Comparison of ENCODE assay signal across 29 cellular contexts in the genomic region with DNA sequence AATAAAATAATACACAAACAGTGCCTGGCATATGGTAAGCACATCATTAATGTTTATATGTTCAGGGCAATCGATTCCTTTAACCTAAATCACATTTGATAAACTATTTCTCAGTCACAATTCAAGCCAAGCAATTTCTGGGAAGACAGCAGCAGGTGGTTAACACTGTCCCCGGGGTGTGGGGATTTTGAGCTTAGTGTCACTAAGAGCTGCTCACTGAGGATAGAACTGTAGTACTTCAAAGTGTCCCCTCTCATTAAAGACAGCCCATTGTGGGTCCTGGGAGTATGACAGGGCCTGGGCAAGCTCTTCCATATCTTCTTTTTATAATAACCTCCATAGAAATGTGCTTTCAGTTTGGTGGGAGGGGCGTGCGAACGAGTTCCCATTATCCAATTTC.
"Had no signal": no experiment of that assay in that cellular context is flagged by ENCODE, and none has a peak within 500 bp of the region (broad histone marks: within the 10 kb centered on the region; RNA-seq: fewer than 3 reads in every experiment).

No MANE protein-coding gene starts in this region.

- H3K36me3 Mint-ChIP-seq: brain had no signal

- H3K27me3 ChIP-seq: adrenal gland, Peyer's patch had no signal

- H3K27me3 Mint-ChIP-seq: activated T-cell treated with anti-CD3 and anti-CD28 coated beads, Interleukin-2, amount 50 U/mL, for 24 hours; brain had no signal

- DNase-seq: activated CD4-positive, alpha-beta T cell treated with anti-CD3 and anti-CD28 coated beads for 36 hours; activated CD4-positive, alpha-beta T cell treated with anti-CD3 and anti-CD28 coated beads, Interleukin-2, amount 10 ng/mL, durations not matched to agents 7 days and 5 days; activated CD4-positive, alpha-beta T cell treated with anti-CD3 and anti-CD28 coated beads, Interleukin-2, amount 50 U/mL, for 48 hours; activated CD8-positive, alpha-beta T cell treated with anti-CD3 and anti-CD28 coated beads, Interleukin-2, amount 10 ng/mL, durations not matched to agents 7 days and 5 days; activated gamma-delta T cell treated with Interleukin-2 at 50 U/mL for 16 hours; activated naive CD4-positive, alpha-beta T cell treated with anti-CD3 and anti-CD28 coated beads for 36 hours; activated T-cell treated with anti-CD3 and anti-CD28 coated beads, Interleukin-2, amount 50 U/mL, for 24 hours; adrenal gland; caudate nucleus; cerebellar nuclear complex; NCI-H1105; NCI-H1417 treated with DMSO at 0.1 percent for 48 hours; NCI-H1694; NCI-H1930; NCI-H2081 treated with DMSO at 0.1 percent for 48 hours; NCI-H345; NCI-H526 treated with DMSO at 0.1 percent for 48 hours; NCI-H774; PC-3; RPMI8226; SHP77 treated with DMSO at 0.1 percent for 48 hours; SK-N-SH had no signal

- H3K4me3 Mint-ChIP-seq: activated CD4-positive, alpha-beta T cell treated with anti-CD3 and anti-CD28 coated beads for 36 hours; activated CD4-positive, alpha-beta T cell treated with anti-CD3 and anti-CD28 coated beads, Interleukin-2, amount 10 ng/mL, durations not matched to agents 7 days and 5 days; activated CD8-positive, alpha-beta T cell treated with anti-CD3 and anti-CD28 coated beads, Interleukin-2, amount 10 ng/mL, durations not matched to agents 7 days and 5 days; activated naive CD4-positive, alpha-beta T cell treated with anti-CD3 and anti-CD28 coated beads for 36 hours; activated T-cell treated with anti-CD3 and anti-CD28 coated beads, Interleukin-2, amount 50 U/mL, for 24 hours; T-helper 1 cell treated with Interleukin-12 subunit alpha and Interleukin-12 subunit beta and Interleukin-4 antibody, amounts not matched to agents 30 μg/mL and 1 μg/mL, for 36 hours; T-helper 2 cell treated with Interferon-gamma antibody and Interleukin-4, amounts not matched to agents 5 μg/mL and 100 μg/mL, for 36 hours; WTC11 had no signal

- H3K4me3 ChIP-seq: adrenal gland, Peyer's patch, SJSA1 had no signal

- H3K9me3 ChIP-seq: adrenal gland, Peyer's patch, SJSA1 had no signal

- H3K36me3 ChIP-seq: adrenal gland, Peyer's patch, SJSA1 had no signal

- H3K27ac Mint-ChIP-seq: activated CD4-positive, alpha-beta T cell treated with anti-CD3 and anti-CD28 coated beads for 36 hours; activated CD4-positive, alpha-beta T cell treated with anti-CD3 and anti-CD28 coated beads, Interleukin-2, amount 10 ng/mL, durations not matched to agents 7 days and 5 days; activated CD8-positive, alpha-beta T cell treated with anti-CD3 and anti-CD28 coated beads, Interleukin-2, amount 10 ng/mL, durations not matched to agents 7 days and 5 days; activated naive CD4-positive, alpha-beta T cell treated with anti-CD3 and anti-CD28 coated beads for 36 hours; activated naive CD4-positive, alpha-beta T cell treated with anti-CD3 and anti-CD28 coated beads, Interleukin-2, amount 50 U/mL, for 72 hours; activated T-cell treated with anti-CD3 and anti-CD28 coated beads, Interleukin-2, amount 50 U/mL, for 24 hours; brain; T-helper 1 cell treated with Interleukin-12 subunit alpha and Interleukin-12 subunit beta and Interleukin-4 antibody, amounts not matched to agents 30 μg/mL and 1 μg/mL, for 36 hours; T-helper 2 cell treated with Interferon-gamma antibody and Interleukin-4, amounts not matched to agents 5 μg/mL and 100 μg/mL, for 36 hours; WTC11 had no signal

- H3K4me1 ChIP-seq: Peyer's patch, SJSA1 had no signal

- H3K4me1 Mint-ChIP-seq: activated CD4-positive, alpha-beta T cell treated with anti-CD3 and anti-CD28 coated beads for 36 hours; activated CD4-positive, alpha-beta T cell treated with anti-CD3 and anti-CD28 coated beads, Interleukin-2, amount 10 ng/mL, durations not matched to agents 7 days and 5 days; brain had no signal

- H3K27ac ChIP-seq: Peyer's patch, SJSA1 had no signal
